ENCODE assay signal across 1 cellular context in the genomic region with DNA sequence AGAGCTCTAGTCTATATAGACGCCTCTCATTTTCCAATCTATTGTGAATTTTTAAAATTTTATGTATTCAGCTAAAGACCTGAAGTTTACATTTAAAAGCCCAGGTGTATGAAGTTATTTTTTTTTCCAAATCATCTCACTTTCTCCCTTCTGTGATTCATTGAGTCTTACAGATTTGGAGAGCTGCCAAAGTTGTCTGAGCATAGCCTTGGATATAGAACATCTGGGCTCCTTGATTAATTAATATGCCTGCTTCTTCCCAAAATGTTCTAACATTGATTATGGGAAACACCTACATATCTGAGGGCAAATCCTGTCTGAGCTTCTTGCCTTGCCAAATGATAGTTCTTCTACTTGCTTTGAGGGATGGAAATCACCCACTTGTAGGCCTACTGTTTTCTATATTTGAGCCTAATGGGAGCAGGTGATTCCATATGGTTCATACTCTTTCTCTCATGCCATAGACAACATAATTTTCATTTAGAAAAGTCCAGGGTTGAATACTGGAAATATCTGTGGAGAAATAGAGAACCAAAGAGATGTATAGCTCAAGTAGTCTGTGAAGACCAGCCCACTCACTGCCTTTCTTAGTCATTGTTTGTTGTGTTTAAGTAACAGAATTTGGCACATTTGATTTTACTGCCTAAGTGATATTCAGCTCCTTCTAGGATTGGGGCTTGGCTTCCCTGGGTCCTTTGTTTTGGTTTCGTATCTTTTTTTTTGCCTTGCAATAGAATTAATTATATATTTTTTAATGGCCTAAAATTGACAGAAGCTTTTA.
TF ChIP-seq lines count a peak whose summit lies in the region.

No MANE protein-coding gene starts in this region.

TF ChIP-seq in HepG2, 621 proteins besides CTCF, POLR2A, EP300 and RAD21 (continued from another document):
- TF ChIP-seq NR2F6 (IDR thresholded peaks at IDR 0.05) (no peak), NR2F6 (CRISPR knock-in tag; IDR thresholded peaks at IDR 0.05) (no peak), TMF1 (CRISPR knock-in tag; IDR thresholded peaks at IDR 0.05; ENCODE audit: low read depth) (no peak), RXRA (CRISPR knock-in tag; IDR thresholded peaks at IDR 0.05) (no peak), KIAA2018 (CRISPR knock-in tag; IDR thresholded peaks at IDR 0.05; ENCODE audit: borderline replicate concordance) (no peak)
TF ChIP-seq in HepG2: peak in this region for 0.
